ENCODE assay signal across 1 cellular context in genomic region chr16:58129097-58129936, GRCh38.
A peak's percentile ranks its signal among the peaks of the same experiment; 100 is the strongest.
TF ChIP-seq lines count a peak whose summit lies in the region.

TSS of gene CFAP20 (minus strand) at chr16:58129381. CDS start at chr16:58129115, 266 bp downstream.

TF ChIP-seq in HepG2, 621 proteins besides CTCF, POLR2A, EP300 and RAD21 (continued from another document and continues in another):
- TF ChIP-seq ETS1 (CRISPR knock-in tag; IDR thresholded peaks at IDR 0.05): 0 out of 2 replicates have a peak, but pooled peaks have one; percentile 62
- TF ChIP-seq E2F1 (CRISPR knock-in tag; IDR thresholded peaks at IDR 0.05): peak; percentile 97
- TF ChIP-seq SIN3B (IDR thresholded peaks at IDR 0.05; ENCODE audit: low read length): no peak; the same call in 1 of the 2 replicates
- peak; percentile 98 for TF ChIP-seq ZNF687 (CRISPR knock-in tag; IDR thresholded peaks at IDR 0.05)
- peak; percentile 100 for TF ChIP-seq SP4 (CRISPR knock-in tag; IDR thresholded peaks at IDR 0.05)
- TF ChIP-seq ZSCAN12 (CRISPR knock-in tag; IDR thresholded peaks at IDR 0.05): 0 out of 2 replicates have a peak, but pooled peaks have one; percentile 28
- peak; percentile 79 for TF ChIP-seq ZBTB26 (CRISPR knock-in tag; IDR thresholded peaks at IDR 0.05; ENCODE audit: borderline replicate concordance)
- peak; percentile 95 for TF ChIP-seq THAP11 (CRISPR knock-in tag; IDR thresholded peaks at IDR 0.05)
- TF ChIP-seq DZIP1 (CRISPR knock-in tag; IDR thresholded peaks at IDR 0.05): peak; percentile 98
- TF ChIP-seq GABPB1 (CRISPR knock-in tag; IDR thresholded peaks at IDR 0.05): peak; percentile 98
- no peak; the same call in none of the 2 replicates for TF ChIP-seq DNMT1 (CRISPR knock-in tag; IDR thresholded peaks at IDR 0.05)
- no peak for TF ChIP-seq HOXA7 (CRISPR knock-in tag; IDR thresholded peaks at IDR 0.05)
- peak; percentile 91 for TF ChIP-seq SP1 (IDR thresholded peaks at IDR 0.05)
- TF ChIP-seq SP1 (CRISPR knock-in tag; IDR thresholded peaks at IDR 0.05): peak; percentile 99
- peak; percentile 7; the same call in 1 of the 2 replicates for TF ChIP-seq ZNF629 (CRISPR knock-in tag; conservative IDR thresholded peaks at IDR 0.05)
- peak; percentile 54; the same call in 1 of the 2 replicates for TF ChIP-seq NKX3-1 (CRISPR knock-in tag; IDR thresholded peaks at IDR 0.05)
- TF ChIP-seq NFYB (CRISPR knock-in tag; IDR thresholded peaks at IDR 0.05): peak; percentile 99
- peak; percentile 97 for TF ChIP-seq ATF1 (CRISPR knock-in tag; IDR thresholded peaks at IDR 0.05)
- peak; percentile 52; the same call in 1 of the 2 replicates for TF ChIP-seq ARID3A (IDR thresholded peaks at IDR 0.05; ENCODE audit: low read depth, low read length)
- TF ChIP-seq ATF7 (IDR thresholded peaks at IDR 0.05): peak; percentile 50; the same call in 1 of the 2 replicates
- TF ChIP-seq ATF7 (CRISPR knock-in tag; IDR thresholded peaks at IDR 0.05): peak; percentile 88
- peak; percentile 99 for TF ChIP-seq ZNF280D (CRISPR knock-in tag; IDR thresholded peaks at IDR 0.05)
- no peak for TF ChIP-seq MTA3 (CRISPR knock-in tag; IDR thresholded peaks at IDR 0.05)
- no peak for TF ChIP-seq EED (CRISPR knock-in tag; IDR thresholded peaks at IDR 0.05)
- 0 out of 2 replicates have a peak, but pooled peaks have one; percentile 48 for TF ChIP-seq KIAA2018 (CRISPR knock-in tag; IDR thresholded peaks at IDR 0.05; ENCODE audit: borderline replicate concordance)
- TF ChIP-seq PTBP1 (IDR thresholded peaks at IDR 0.05; ENCODE audit: low read depth, low read length, poor library complexity, severe bottlenecking): peak; percentile 95
- TF ChIP-seq ZNF761 (CRISPR knock-in tag; conservative IDR thresholded peaks at IDR 0.05): peak; percentile 97
- peak; percentile 89 for TF ChIP-seq IRF2 (CRISPR knock-in tag; IDR thresholded peaks at IDR 0.05)
- peak; percentile 99 for TF ChIP-seq POGZ (CRISPR knock-in tag; IDR thresholded peaks at IDR 0.05)
